In the genomic region with DNA sequence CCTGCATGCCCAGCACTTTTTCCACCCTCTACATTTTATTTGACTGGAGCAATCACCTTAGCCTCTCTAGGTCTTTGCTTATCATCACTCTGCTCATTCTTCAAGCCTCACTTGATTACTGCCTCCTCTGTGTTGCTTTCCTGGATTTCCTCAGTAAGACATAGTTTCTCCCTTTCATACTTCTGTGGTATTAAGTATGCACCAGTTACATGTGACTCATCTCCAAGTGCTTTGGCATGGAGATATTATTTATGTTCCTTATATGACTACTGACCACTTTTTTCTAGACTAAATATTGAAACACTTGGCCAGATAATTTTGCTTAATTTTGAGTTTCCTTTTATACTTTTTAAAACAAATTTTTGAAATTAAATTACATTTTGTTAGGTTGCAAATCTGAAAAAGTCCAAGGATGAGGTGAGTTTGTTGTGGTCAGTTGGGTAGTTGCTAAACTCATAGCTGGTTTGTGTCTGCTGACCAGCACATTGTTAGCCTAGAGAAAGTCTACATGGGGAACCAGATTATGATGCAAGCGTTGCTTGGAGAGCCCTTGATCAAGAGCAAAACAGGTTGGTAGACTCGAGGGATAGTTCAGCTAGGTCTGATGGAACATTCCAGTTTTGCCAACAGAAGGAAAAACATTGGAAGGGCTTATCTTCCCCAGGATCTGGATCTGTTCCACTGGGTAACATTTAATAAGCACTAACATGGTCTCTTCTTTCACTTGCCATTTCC, we compare ENCODE assay signal across 2 cellular contexts.
TF ChIP-seq lines count a peak whose summit lies in the region.

No MANE protein-coding gene starts in this region.

TF ChIP-seq in H1, 55 proteins besides CTCF, POLR2A, EP300 and RAD21:
- no peak for TF ChIP-seq SP4 (IDR thresholded peaks at IDR 0.05; ENCODE audit: low read length)
- TF ChIP-seq CTBP2 (IDR thresholded peaks at IDR 0.05; ENCODE audit: borderline replicate concordance, insufficient read depth, insufficient read length, low read length) = no peak
- no peak for TF ChIP-seq PHF8 (conservative IDR thresholded peaks at IDR 0.05; ENCODE audit: low read depth, low read length)
- no peak for TF ChIP-seq SRF (IDR thresholded peaks at IDR 0.05; ENCODE audit: low read depth, low read length)
- no peak for TF ChIP-seq ZNF274 (IDR thresholded peaks at IDR 0.05; ENCODE audit: borderline replicate concordance, extremely low read depth, low read length)
- no peak for TF ChIP-seq TEAD4 (IDR thresholded peaks at IDR 0.05; ENCODE audit: low read depth, low read length)
- TF ChIP-seq, protein P1, sequence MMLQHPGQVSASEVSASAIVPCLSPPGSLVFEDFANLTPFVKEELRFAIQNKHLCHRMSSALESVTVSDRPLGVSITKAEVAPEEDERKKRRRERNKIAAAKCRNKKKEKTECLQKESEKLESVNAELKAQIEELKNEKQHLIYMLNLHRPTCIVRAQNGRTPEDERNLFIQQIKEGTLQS (IDR thresholded peaks at IDR 0.05; ENCODE audit: insufficient read depth, low read depth, low read length) = no peak
- no peak for TF ChIP-seq KDM4A (IDR thresholded peaks at IDR 0.05; ENCODE audit: low read depth, low read length, severe bottlenecking)
- no peak for TF ChIP-seq RFX5 (IDR thresholded peaks at IDR 0.05; ENCODE audit: borderline replicate concordance, low read depth, low read length)
- TF ChIP-seq GTF2F1 (IDR thresholded peaks at IDR 0.05; ENCODE audit: borderline replicate concordance, low read depth, low read length) = no peak
- no peak for TF ChIP-seq BACH1 (IDR thresholded peaks at IDR 0.05; ENCODE audit: low read length)
- TF ChIP-seq SIRT6 (IDR thresholded peaks at IDR 0.05; ENCODE audit: low read length) = no peak
- no peak for TF ChIP-seq KDM5A (IDR thresholded peaks at IDR 0.05; ENCODE audit: low read length)
- TF ChIP-seq CBX5 (IDR thresholded peaks at IDR 0.05; ENCODE audit: low read depth, low read length) = no peak
- no peak for TF ChIP-seq SUZ12 (IDR thresholded peaks at IDR 0.05; ENCODE audit: low read length)
- no peak for TF ChIP-seq EGR1 (IDR thresholded peaks at IDR 0.05; ENCODE audit: borderline replicate concordance, low read depth, low read length)
- TF ChIP-seq YY1 (IDR thresholded peaks at IDR 0.05; ENCODE audit: low read depth, low read length) = no peak
- TF ChIP-seq ASH2L (IDR thresholded peaks at IDR 0.05; ENCODE audit: low read length) = no peak
- no peak for TF ChIP-seq KDM1A (IDR thresholded peaks at IDR 0.05; ENCODE audit: borderline replicate concordance, low read length)
TF ChIP-seq in H1: peak in this region for 0.

TF ChIP-seq in HepG2, 621 proteins besides CTCF, POLR2A, EP300 and RAD21:
- no peak for TF ChIP-seq ZBTB1 (CRISPR knock-in tag; IDR thresholded peaks at IDR 0.05; ENCODE audit: borderline replicate concordance)
- TF ChIP-seq, protein P2, sequence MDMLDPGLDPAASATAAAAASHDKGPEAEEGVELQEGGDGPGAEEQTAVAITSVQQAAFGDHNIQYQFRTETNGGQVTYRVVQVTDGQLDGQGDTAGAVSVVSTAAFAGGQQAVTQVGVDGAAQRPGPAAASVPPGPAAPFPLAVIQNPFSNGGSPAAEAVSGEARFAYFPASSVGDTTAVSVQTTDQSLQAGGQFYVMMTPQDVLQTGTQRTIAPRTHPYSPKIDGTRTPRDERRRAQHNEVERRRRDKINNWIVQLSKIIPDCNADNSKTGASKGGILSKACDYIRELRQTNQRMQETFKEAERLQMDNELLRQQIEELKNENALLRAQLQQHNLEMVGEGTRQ (IDR thresholded peaks at IDR 0.05; ENCODE audit: low read depth, low read length) = no peak
- TF ChIP-seq, protein P2 (CRISPR knock-in tag; IDR thresholded peaks at IDR 0.05; ENCODE audit: borderline replicate concordance) = no peak
- TF ChIP-seq, protein P3, sequence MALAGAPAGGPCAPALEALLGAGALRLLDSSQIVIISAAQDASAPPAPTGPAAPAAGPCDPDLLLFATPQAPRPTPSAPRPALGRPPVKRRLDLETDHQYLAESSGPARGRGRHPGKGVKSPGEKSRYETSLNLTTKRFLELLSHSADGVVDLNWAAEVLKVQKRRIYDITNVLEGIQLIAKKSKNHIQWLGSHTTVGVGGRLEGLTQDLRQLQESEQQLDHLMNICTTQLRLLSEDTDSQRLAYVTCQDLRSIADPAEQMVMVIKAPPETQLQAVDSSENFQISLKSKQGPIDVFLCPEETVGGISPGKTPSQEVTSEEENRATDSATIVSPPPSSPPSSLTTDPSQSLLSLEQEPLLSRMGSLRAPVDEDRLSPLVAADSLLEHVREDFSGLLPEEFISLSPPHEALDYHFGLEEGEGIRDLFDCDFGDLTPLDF (CRISPR knock-in tag; IDR thresholded peaks at IDR 0.05) = no peak
